Comparison of ENCODE assay signal across 10 cellular contexts in the genomic region with DNA sequence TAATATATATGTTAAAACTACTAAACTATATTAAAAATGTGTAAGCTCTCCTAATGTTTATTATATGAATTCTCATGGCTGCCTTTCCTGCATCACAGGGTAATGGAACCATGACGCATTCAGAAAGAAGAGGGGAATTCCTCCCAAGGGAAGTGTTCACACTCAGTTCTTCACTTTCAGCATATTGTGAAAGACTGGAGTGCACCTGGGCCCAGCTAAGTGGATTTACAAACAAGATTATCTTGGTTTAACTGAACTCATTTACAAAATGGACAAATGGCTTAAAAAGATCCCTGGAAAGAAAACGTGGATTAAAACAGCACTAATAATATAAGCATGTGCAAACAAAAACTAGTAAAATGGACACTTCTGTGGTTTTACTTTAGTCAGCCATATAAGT.
DNase-seq lines count a peak whose midpoint lies in the region; ATAC-seq and TF ChIP-seq lines count a peak whose summit lies in the region.
"Had no signal": no experiment of that assay in that cellular context is flagged by ENCODE, and none has a peak within 500 bp of the region (broad histone marks: within the 10 kb centered on the region; RNA-seq: fewer than 3 reads in every experiment).

No MANE protein-coding gene starts in this region.

- no peaks in the 10 kb centered on the region for H4K20me1 ChIP-seq in mammary epithelial cell (ENCODE audit: insufficient read depth, low read length)

- H3K4me1 ChIP-seq in A673 (ENCODE audit: insufficient read depth, low read length, poor library complexity, severe bottlenecking) (peaks cover 4% of the 10 kb centered on the region), mammary epithelial cell (ENCODE audit: insufficient read depth, low read length) (no peaks in the 10 kb centered on the region), stomach (peaks cover 0 to 13% (median 4%) of the 10 kb centered on the region in 4 donors)

- H3K9me3 ChIP-seq in A673 (ENCODE audit: low read depth, low read length, poor library complexity, severe bottlenecking) (no peaks in the 10 kb centered on the region), mammary epithelial cell (replicated peaks; ENCODE audit: insufficient read depth, low read length) (no peaks in the 10 kb centered on the region), stomach (no peaks in the 10 kb centered on the region)

- H3K9me3 Mint-ChIP-seq in activated CD4-positive, alpha-beta memory T cell treated with anti-CD3 and anti-CD28 coated beads, Interleukin-2, amount 10 ng/mL, durations not matched to agents 7 days and 5 days, result no peaks in the 10 kb centered on the region

- no peaks in the 10 kb centered on the region for H3K4me1 Mint-ChIP-seq in activated CD4-positive, alpha-beta memory T cell treated with anti-CD3 and anti-CD28 coated beads, Interleukin-2, amount 10 ng/mL, durations not matched to agents 7 days and 5 days

- TF ChIP-seq EP300 in stomach (IDR thresholded peaks at IDR 0.05), result no peak

- no peak overlapping the region for H3K27ac ChIP-seq in A673 (ENCODE audit: low read depth, low read length, poor library complexity, severe bottlenecking)
- H3K27ac ChIP-seq in mammary epithelial cell (ENCODE audit: insufficient read depth, low read depth, low read length), result no peak overlapping the region
- no peak overlapping the region for H3K27ac ChIP-seq in stomach
- no peak overlapping the region for H3K27ac ChIP-seq in caudate nucleus (ENCODE audit: low read depth, low read length)
- H3K27ac ChIP-seq: VCaP had no signal

- DNase-seq in A673 (ENCODE audit: low spot score) (peak; percentile 66), mammary epithelial cell (peak; percentile 74), stomach (no peak), caudate nucleus (lab: John Stamatoyannopoulos, UW) (no peak)
- DNase-seq in activated CD4-positive, alpha-beta memory T cell treated with anti-CD3 and anti-CD28 coated beads, Interleukin-2, amount 10 ng/mL, durations not matched to agents 7 days and 5 days, result no peak
- DNase-seq: C1 segment of cervical spinal cord had no signal

- dilution Hi-C loops in mammary epithelial cell (cut with HindIII; ENCODE audit: low sequenced_read_pairs), result no loop called here

- POLR2A ChIA-PET in A673 (lab: Charles Lee; ENCODE audit: low non-redundant PET), result no interaction called here
- POLR2A ChIA-PET in activated CD4-positive, alpha-beta memory T cell treated with anti-CD3 and anti-CD28 coated beads, Interleukin-2, amount 10 ng/mL, durations not matched to agents 7 days and 5 days (lab: Charles Lee), result no interaction called here

- H3K27ac Mint-ChIP-seq in activated CD4-positive, alpha-beta memory T cell treated with anti-CD3 and anti-CD28 coated beads, Interleukin-2, amount 10 ng/mL, durations not matched to agents 7 days and 5 days, result no peak overlapping the region

- H3K9ac ChIP-seq in mammary epithelial cell (ENCODE audit: insufficient read depth, low read length), result no peak overlapping the region

- no peak overlapping the region for H3K4me3 Mint-ChIP-seq in activated CD4-positive, alpha-beta memory T cell treated with anti-CD3 and anti-CD28 coated beads, Interleukin-2, amount 10 ng/mL, durations not matched to agents 7 days and 5 days

- CTCF ChIA-PET in A673 (lab: Charles Lee) (no interaction called here), mammary epithelial cell (lab: Charles Lee; ENCODE audit: low non-redundant PET) (no interaction called here)
- CTCF ChIA-PET in activated CD4-positive, alpha-beta memory T cell treated with anti-CD3 and anti-CD28 coated beads, Interleukin-2, amount 10 ng/mL, durations not matched to agents 7 days and 5 days (lab: Charles Lee), result no interaction called here

- ATAC-seq in GM19395 (IDR thresholded peaks at IDR 0.05; ENCODE audit: unreplicated experiment) (peak; percentile 66), HG03354 (IDR thresholded peaks at IDR 0.05; ENCODE audit: poor library complexity, severe bottlenecking, unreplicated experiment) (peak; percentile 70), GM19328 (IDR thresholded peaks at IDR 0.05; ENCODE audit: unreplicated experiment) (no peak)

- H3K4me3 ChIP-seq in A673 (ENCODE audit: low read depth, low read length, poor library complexity, severe bottlenecking) (no peak overlapping the region), mammary epithelial cell (replicated peaks in 1 of 3; ENCODE audit: insufficient read depth in 1 of 3, low read depth in 2 of 3, low read length in 3 of 3) (no peak overlapping the region), stomach (no peak overlapping the region)

- in situ Hi-C loops in mammary epithelial cell (cut with MboI; ENCODE audit: low sequenced_read_pairs in 2 of 2), result no loop called here

- TF ChIP-seq POLR2A in stomach (IDR thresholded peaks at IDR 0.05), result no peak

- H3K36me3 ChIP-seq in A673 (ENCODE audit: insufficient read depth, low read length, poor library complexity, severe bottlenecking) (no peaks in the 10 kb centered on the region), mammary epithelial cell (ENCODE audit: insufficient read depth, low read length) (no peaks in the 10 kb centered on the region), stomach (no peaks in the 10 kb centered on the region)

- H3K36me3 Mint-ChIP-seq in activated CD4-positive, alpha-beta memory T cell treated with anti-CD3 and anti-CD28 coated beads, Interleukin-2, amount 10 ng/mL, durations not matched to agents 7 days and 5 days (ENCODE audit: low read depth), result no peaks in the 10 kb centered on the region

- intact Hi-C loops in A673 (cut with micrococcal nuclease; ENCODE audit: unreplicated experiment), result no loop called here
- intact Hi-C loops in mammary epithelial cell (cut with micrococcal nuclease), result no loop called here
- intact Hi-C loops in stomach (cut with DNase I; ENCODE audit: low total_unique reads), result no loop called here

- peaks cover 4% of the 10 kb centered on the region for H3K79me2 ChIP-seq in mammary epithelial cell (ENCODE audit: insufficient read depth, low read length)

- BruUV-seq in A673 (replicated peaks; lab: Mats Ljungman, UMichigan), result no TSS peak
- no TSS peak for BruUV-seq in mammary epithelial cell (replicated peaks; lab: Mats Ljungman, UMichigan)

- no peak overlapping the region for H3K4me2 ChIP-seq in mammary epithelial cell (ENCODE audit: insufficient read depth, low read depth, low read length)

- no peak for TF ChIP-seq CTCF in A673 (conservative IDR thresholded peaks at IDR 0.05; ENCODE audit: low read depth, low read length)
- no peak for TF ChIP-seq CTCF in mammary epithelial cell (conservative IDR thresholded peaks at IDR 0.05 in 1 of 2, IDR thresholded peaks at IDR 0.05 in 1 of 2; ENCODE audit: extremely low read depth in 1 of 2, insufficient read depth in 1 of 2, low read depth in 1 of 2, low read length in 2 of 2)
- TF ChIP-seq CTCF in stomach (IDR thresholded peaks at IDR 0.05), result no peak

- H2AFZ ChIP-seq in mammary epithelial cell (ENCODE audit: low read depth, low read length), result no peak overlapping the region

- H3K27me3 ChIP-seq in A673 (replicated peaks; ENCODE audit: insufficient read depth, low read depth, low read length, poor library complexity) (no peaks in the 10 kb centered on the region), mammary epithelial cell (ENCODE audit: insufficient read depth, low read length) (no peaks in the 10 kb centered on the region), stomach (no peaks in the 10 kb centered on the region)

- no peaks in the 10 kb centered on the region for H3K27me3 Mint-ChIP-seq in activated CD4-positive, alpha-beta memory T cell treated with anti-CD3 and anti-CD28 coated beads, Interleukin-2, amount 10 ng/mL, durations not matched to agents 7 days and 5 days

- 92% methylated on average over 2 of the region's 2 CpGs for WGBS in mammary epithelial cell (ENCODE audit: low coverage, missing lambda C conversion rate)
- WGBS in stomach, 5 donors, result 35 to 46% (median 37%) methylated on average over 2 of the region's 2 CpGs

Comparison
In these comparisons a context has a peak if more than half of its experiments do, and no peak if none do; other contexts are left out.
1. DNase-seq: peak in A673 (single experiment) and mammary epithelial cell (single experiment); none in activated CD4-positive, alpha-beta memory T cell treated with anti-CD3 and anti-CD28 coated beads, Interleukin-2, amount 10 ng/mL, durations not matched to agents 7 days and 5 days (single experiment), stomach (single experiment) and caudate nucleus (0 of 61).